ENCODE assay signal across 8 cellular contexts in the genomic region with DNA sequence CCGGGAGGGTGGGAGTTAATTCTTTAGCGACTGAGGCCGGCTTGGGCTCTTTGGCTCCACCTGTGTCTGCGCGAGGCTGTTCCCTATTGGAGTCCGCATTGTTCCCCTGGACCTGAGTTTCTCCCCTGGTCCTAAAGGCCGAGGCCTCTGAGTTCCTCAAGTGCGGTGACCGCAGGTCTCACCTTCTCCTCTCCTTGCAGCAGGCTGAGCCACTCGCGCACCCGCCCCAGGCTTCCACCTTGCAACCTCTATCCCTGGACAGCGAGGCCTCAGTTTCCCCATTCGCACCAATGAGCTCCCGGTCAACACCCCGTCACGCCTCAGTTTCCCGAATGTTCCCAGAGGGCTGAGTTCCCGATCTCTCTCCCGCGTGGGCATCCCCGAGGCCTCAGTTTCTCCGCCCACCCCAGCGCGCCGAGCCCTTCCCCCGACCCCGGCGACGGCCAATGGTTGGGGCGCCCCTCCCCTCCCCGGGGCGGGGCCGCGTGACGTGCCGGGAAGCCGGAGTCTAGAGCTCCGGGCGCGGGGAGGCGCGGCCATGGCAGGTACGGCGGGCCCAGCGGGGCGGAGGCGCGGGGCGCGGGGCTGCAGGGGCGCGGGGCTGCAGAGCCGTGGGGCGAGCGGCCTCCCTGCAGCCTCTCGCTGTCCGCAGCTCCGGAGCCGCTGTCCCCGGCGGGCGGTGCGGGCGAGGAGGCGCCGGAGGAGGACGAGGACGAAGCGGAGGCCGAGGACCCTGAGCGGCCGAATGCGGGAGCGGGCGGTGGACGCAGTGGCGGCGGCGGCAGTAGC. TPM values are rescaled to one million over a fixed set of nuclear protein-coding genes. Genes with fewer than 3 reads are reported as not detected.
DNase-seq lines count a peak whose midpoint lies in the region; ATAC-seq and TF ChIP-seq lines count a peak whose summit lies in the region.

A gene with protein sequence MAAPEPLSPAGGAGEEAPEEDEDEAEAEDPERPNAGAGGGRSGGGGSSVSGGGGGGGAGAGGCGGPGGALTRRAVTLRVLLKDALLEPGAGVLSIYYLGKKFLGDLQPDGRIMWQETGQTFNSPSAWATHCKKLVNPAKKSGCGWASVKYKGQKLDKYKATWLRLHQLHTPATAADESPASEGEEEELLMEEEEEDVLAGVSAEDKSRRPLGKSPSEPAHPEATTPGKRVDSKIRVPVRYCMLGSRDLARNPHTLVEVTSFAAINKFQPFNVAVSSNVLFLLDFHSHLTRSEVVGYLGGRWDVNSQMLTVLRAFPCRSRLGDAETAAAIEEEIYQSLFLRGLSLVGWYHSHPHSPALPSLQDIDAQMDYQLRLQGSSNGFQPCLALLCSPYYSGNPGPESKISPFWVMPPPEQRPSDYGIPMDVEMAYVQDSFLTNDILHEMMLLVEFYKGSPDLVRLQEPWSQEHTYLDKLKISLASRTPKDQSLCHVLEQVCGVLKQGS (plus strand): TSS at position 507 of the 789 bp plus-strand sequence. CDS start 32 bp downstream, at position 539.

- peak; percentile 40 for ATAC-seq in GM21619 (IDR thresholded peaks at IDR 0.05; ENCODE audit: unreplicated experiment)
- ATAC-seq in RWPE2 (ENCODE audit: low read depth), result peak; percentile 64

- no peak for TF ChIP-seq CTCF in RWPE2 (IDR thresholded peaks at IDR 0.05; ENCODE audit: poor library complexity, severe bottlenecking)
- TF ChIP-seq CTCF in fibroblast of the aortic adventitia (IDR thresholded peaks at IDR 0.05; ENCODE audit: insufficient read depth, low read length), result peak; percentile 46
- peak; percentile 71 for TF ChIP-seq CTCF in neural cell (IDR thresholded peaks at IDR 0.05; ENCODE audit: poor library complexity, severe bottlenecking)
- TF ChIP-seq CTCF in stomach (IDR thresholded peaks at IDR 0.05), result peak in 2 of 7 experiments; percentile 5 to 23

- H3K9me2 ChIP-seq in neural cell (ENCODE audit: insufficient read depth, low read length), result no peaks in the 10 kb centered on the region

- H3K9ac ChIP-seq in neural cell (ENCODE audit: low read length), result peak within 1 kb of the TSS; percentile 92

- DNase-seq in DMS53 treated with DMSO at 0.1 percent for 48 hours (lab: John Stamatoyannopoulos, UW; ENCODE audit: unreplicated experiment), result peak; percentile 46
- DNase-seq in KG1 (lab: John Stamatoyannopoulos, UW), result peak; percentile 74
- peak; percentile 87 for DNase-seq in RWPE2 (ENCODE audit: low spot score)
- DNase-seq in activated T-helper 9 cell treated with anti-CD3 and anti-CD28 coated beads, Interleukin-2, amount 50 U/mL, for 16 hours (ENCODE audit: low read depth), result peak; percentile 90
- peak; percentile 63 for DNase-seq in fibroblast of the aortic adventitia (ENCODE audit: low read depth)
- DNase-seq in stomach, result peak; percentile 95

- H3K27ac ChIP-seq in RWPE2 (ENCODE audit: poor library complexity, severe bottlenecking) (peak within 1 kb of the TSS; percentile 56), neural cell (ENCODE audit: low read length) (peak within 1 kb of the TSS; percentile 97), stomach (peak within 1 kb of the TSS; percentile 95 to 96 (median 96))

- no peak for TF ChIP-seq POLR2A in stomach (IDR thresholded peaks at IDR 0.05)

- no peak for TF ChIP-seq RAD21 in neural cell (conservative IDR thresholded peaks at IDR 0.05)

- H3K9me3 ChIP-seq in RWPE2 (ENCODE audit: severe bottlenecking), result no peaks in the 10 kb centered on the region
- H3K9me3 ChIP-seq in neural cell (ENCODE audit: low read length), result no peaks in the 10 kb centered on the region
- H3K9me3 ChIP-seq in stomach, result no peaks in the 10 kb centered on the region

- H3K4me3 ChIP-seq in RWPE2 (ENCODE audit: severe bottlenecking) (peak within 1 kb of the TSS; percentile 49), fibroblast of the aortic adventitia (ENCODE audit: low read depth, low read length) (peak within 1 kb of the TSS; percentile 82), neural cell (ENCODE audit: low read length) (peak within 1 kb of the TSS; percentile 68), stomach (peak within 1 kb of the TSS; percentile 63 to 85 (median 76))

- peak within 1 kb of the TSS; percentile 85 for H3K4me2 ChIP-seq in neural cell (ENCODE audit: low read length)

- H3K36me3 ChIP-seq in RWPE2 (ENCODE audit: low read depth) (no peaks in the 10 kb centered on the region), neural cell (ENCODE audit: insufficient read depth, low read length) (no peaks in the 10 kb centered on the region), stomach (peaks cover 3 to 25% (median 17%) of the 10 kb centered on the region in 4 donors)

- TF ChIP-seq EP300 in neural cell (conservative IDR thresholded peaks at IDR 0.05; ENCODE audit: poor library complexity, severe bottlenecking) (peak; percentile 73), stomach (IDR thresholded peaks at IDR 0.05) (no peak)

- H3K4me1 ChIP-seq in RWPE2 (ENCODE audit: insufficient read depth, poor library complexity, severe bottlenecking) (no peaks in the 10 kb centered on the region), stomach (peaks cover 10 to 38% (median 33%) of the 10 kb centered on the region in 4 donors)

- intact Hi-C loops in stomach (cut with DNase I; ENCODE audit: low total_unique reads), result no loop called here

- no peaks in the 10 kb centered on the region for H4K20me1 ChIP-seq in neural cell (ENCODE audit: insufficient read depth)

- peaks cover 6% of the 10 kb centered on the region for H3K79me2 ChIP-seq in neural cell (replicated peaks; ENCODE audit: insufficient read depth, low read length)

- 0 to 1% (median 0%) methylated on average over 23 to 80 of the region's 80 CpGs for WGBS in stomach, 5 donors

- H2AFZ ChIP-seq in neural cell (ENCODE audit: low read depth, low read length), result peak within 1 kb of the TSS; percentile 81

- no peaks in the 10 kb centered on the region for H3F3A ChIP-seq in neural cell (ENCODE audit: insufficient read depth, low read length, poor library complexity, severe bottlenecking)

- H3K27me3 ChIP-seq in RWPE2 (ENCODE audit: insufficient read depth, poor library complexity, severe bottlenecking) (no peaks in the 10 kb centered on the region), neural cell (ENCODE audit: insufficient read depth, low read depth, low read length) (no peaks in the 10 kb centered on the region), stomach (no peaks in the 10 kb centered on the region)

TF ChIP-seq in neural cell, 6 proteins besides CTCF, POLR2A, EP300 and RAD21:
- TF ChIP-seq TAF1 (IDR thresholded peaks at IDR 0.05; ENCODE audit: low read depth) (peak; percentile 87), MXI1 (conservative IDR thresholded peaks at IDR 0.05; ENCODE audit: poor library complexity, severe bottlenecking) (peak; percentile 78), SMC3 (conservative IDR thresholded peaks at IDR 0.05; ENCODE audit: poor library complexity) (peak; percentile 48), POLR2AphosphoS5 (IDR thresholded peaks at IDR 0.05) (peak; percentile 69), EZH2 (IDR thresholded peaks at IDR 0.05; ENCODE audit: borderline replicate concordance, insufficient read depth, low read length, poor library complexity, severe bottlenecking) (no peak)
- TF ChIP-seq, protein P1, sequence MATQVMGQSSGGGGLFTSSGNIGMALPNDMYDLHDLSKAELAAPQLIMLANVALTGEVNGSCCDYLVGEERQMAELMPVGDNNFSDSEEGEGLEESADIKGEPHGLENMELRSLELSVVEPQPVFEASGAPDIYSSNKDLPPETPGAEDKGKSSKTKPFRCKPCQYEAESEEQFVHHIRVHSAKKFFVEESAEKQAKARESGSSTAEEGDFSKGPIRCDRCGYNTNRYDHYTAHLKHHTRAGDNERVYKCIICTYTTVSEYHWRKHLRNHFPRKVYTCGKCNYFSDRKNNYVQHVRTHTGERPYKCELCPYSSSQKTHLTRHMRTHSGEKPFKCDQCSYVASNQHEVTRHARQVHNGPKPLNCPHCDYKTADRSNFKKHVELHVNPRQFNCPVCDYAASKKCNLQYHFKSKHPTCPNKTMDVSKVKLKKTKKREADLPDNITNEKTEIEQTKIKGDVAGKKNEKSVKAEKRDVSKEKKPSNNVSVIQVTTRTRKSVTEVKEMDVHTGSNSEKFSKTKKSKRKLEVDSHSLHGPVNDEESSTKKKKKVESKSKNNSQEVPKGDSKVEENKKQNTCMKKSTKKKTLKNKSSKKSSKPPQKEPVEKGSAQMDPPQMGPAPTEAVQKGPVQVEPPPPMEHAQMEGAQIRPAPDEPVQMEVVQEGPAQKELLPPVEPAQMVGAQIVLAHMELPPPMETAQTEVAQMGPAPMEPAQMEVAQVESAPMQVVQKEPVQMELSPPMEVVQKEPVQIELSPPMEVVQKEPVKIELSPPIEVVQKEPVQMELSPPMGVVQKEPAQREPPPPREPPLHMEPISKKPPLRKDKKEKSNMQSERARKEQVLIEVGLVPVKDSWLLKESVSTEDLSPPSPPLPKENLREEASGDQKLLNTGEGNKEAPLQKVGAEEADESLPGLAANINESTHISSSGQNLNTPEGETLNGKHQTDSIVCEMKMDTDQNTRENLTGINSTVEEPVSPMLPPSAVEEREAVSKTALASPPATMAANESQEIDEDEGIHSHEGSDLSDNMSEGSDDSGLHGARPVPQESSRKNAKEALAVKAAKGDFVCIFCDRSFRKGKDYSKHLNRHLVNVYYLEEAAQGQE (IDR thresholded peaks at IDR 0.05; ENCODE audit: borderline replicate concordance), result peak; percentile 68
TF ChIP-seq in neural cell: peak in this region for 5.

RNA-seq across cellular contexts. Expression of the gene that starts here (rescaled TPM):
- total RNA-seq in fibroblast of the aortic adventitia (ENCODE audit: low replicate concordance) (5.4 and 13.2 TPM in 2 replicates), stomach (10 to 100 TPM in 2 of 5 donors, 1 to 10 TPM in 3; 2.2 to 24.5 (median 8.3) TPM)
- polyA plus RNA-seq in neural cell (34.8 and 37.0 TPM in 2 replicates), stomach (10 to 100 TPM; 20.4 to 25.0 (median 22.0) TPM)
- polyA minus RNA-seq in neural cell, result 27.0 and 34.8 TPM in 2 replicates

Comparison
In these comparisons a context has a peak if more than half of its experiments do, and no peak if none do; other contexts are left out.
1. Peak in every context shown above with its lines: DNase-seq, ATAC-seq, H3K4me3 ChIP-seq and H3K27ac ChIP-seq.